ENCODE assay signal across 8 cellular contexts in the genomic region with DNA sequence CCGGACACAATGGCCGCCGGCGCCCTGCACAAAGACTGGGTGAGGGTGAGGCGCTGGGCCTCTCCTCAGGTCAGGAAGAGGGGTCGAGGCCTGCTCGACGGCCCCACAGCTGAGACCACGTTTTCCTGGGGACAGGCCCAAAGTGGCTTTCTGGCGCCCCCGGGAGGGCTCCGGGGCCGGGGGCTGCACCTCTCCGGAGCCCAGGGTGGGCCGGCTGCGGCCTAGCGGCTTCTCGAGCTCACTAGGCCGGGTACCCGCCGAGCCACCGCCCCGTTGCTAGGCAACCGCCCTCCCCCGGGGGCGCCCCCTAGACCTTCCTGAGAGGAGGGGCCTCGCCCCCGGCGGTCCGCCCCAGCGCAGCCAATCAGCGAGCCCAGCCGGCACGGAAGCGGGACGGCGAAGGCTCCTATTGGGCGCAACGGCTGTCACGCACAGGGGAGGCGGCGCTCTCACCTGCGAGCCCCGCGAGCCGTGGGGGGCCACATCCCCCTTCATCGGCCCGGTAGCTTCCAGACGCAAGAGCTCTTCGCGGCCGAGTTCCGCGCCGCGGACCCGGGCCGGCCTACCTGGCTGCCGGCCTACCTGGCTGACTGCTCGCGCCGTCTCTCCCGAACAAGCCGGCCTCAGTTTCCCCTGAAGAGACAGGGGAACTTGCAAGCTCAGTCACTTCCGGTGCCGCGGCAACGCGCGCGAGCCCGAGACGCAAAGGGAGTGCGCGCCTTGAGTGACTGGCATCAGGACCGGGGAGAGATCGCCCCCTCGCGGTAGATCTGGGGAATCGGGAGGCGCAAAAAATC. TPM values are rescaled to one million over a fixed set of nuclear protein-coding genes. Genes with fewer than 3 reads are reported as not detected.
DNase-seq lines count a peak whose midpoint lies in the region; ATAC-seq and TF ChIP-seq lines count a peak whose summit lies in the region.

No MANE protein-coding gene starts in this region.

- peaks cover 31% of the 10 kb centered on the region for H3K4me1 Mint-ChIP-seq in activated CD8-positive, alpha-beta T cell treated with anti-CD3 and anti-CD28 coated beads, Interleukin-2, amount 10 ng/mL, durations not matched to agents 7 days and 5 days (ENCODE audit: low read depth)
- peaks cover 34% of the 10 kb centered on the region for H3K4me1 Mint-ChIP-seq in memory B cell

- peak; percentile 93 for DNase-seq in COLO829 (ENCODE audit: low spot score)
- DNase-seq in HL-60 (ENCODE audit: low read depth in 1 of 2, low spot score in 1 of 2): peak; percentile 96 to 97
- DNase-seq in NCI-H82 treated with DMSO at 0.1 percent for 48 hours (lab: John Stamatoyannopoulos, UW; ENCODE audit: unreplicated experiment): peak; percentile 92
- DNase-seq in activated CD8-positive, alpha-beta T cell treated with anti-CD3 and anti-CD28 coated beads, Interleukin-2, amount 10 ng/mL, durations not matched to agents 7 days and 5 days: peak; percentile 99
- DNase-seq in memory B cell (ENCODE audit: low spot score in 2 of 2): peak; percentile 98 to 99
- peak; percentile 96 for DNase-seq in stimulated activated CD8-positive, alpha-beta memory T cell treated with anti-CD3 and anti-CD28 coated beads, Interleukin-12 subunit alpha, Interleukin-12 subunit beta, amount 100 ng/mL, for 1 hour (ENCODE audit: low read depth)

- H3K27me3 Mint-ChIP-seq in activated CD8-positive, alpha-beta T cell treated with anti-CD3 and anti-CD28 coated beads, Interleukin-2, amount 10 ng/mL, durations not matched to agents 7 days and 5 days (ENCODE audit: low read depth): no peaks in the 10 kb centered on the region
- no peaks in the 10 kb centered on the region for H3K27me3 Mint-ChIP-seq in memory B cell

- no peaks in the 10 kb centered on the region for H3K9me3 Mint-ChIP-seq in activated CD8-positive, alpha-beta T cell treated with anti-CD3 and anti-CD28 coated beads, Interleukin-2, amount 10 ng/mL, durations not matched to agents 7 days and 5 days (ENCODE audit: insufficient read depth)
- H3K9me3 Mint-ChIP-seq in memory B cell: no peaks in the 10 kb centered on the region

- peak overlapping the region; percentile 87 for H3K4me3 ChIP-seq in HL-60 (replicated peaks; ENCODE audit: insufficient read depth, low read length)
- peak overlapping the region; percentile 61 for H3K4me3 ChIP-seq in ectodermal cell (ENCODE audit: insufficient read depth, low read depth, low read length)

- peaks cover 23% of the 10 kb centered on the region for H3K4me1 ChIP-seq in ectodermal cell (ENCODE audit: control insufficient read depth, insufficient read depth, low read length)

- peaks cover 43% of the 10 kb centered on the region for H3K36me3 Mint-ChIP-seq in activated CD8-positive, alpha-beta T cell treated with anti-CD3 and anti-CD28 coated beads, Interleukin-2, amount 10 ng/mL, durations not matched to agents 7 days and 5 days (ENCODE audit: low read depth)
- H3K36me3 Mint-ChIP-seq in memory B cell: peaks cover 1% of the 10 kb centered on the region

- peaks cover 6% of the 10 kb centered on the region for H3K36me3 ChIP-seq in ectodermal cell (ENCODE audit: control insufficient read depth, insufficient read depth, low read length)

- ATAC-seq in GM19463 (IDR thresholded peaks at IDR 0.05; ENCODE audit: unreplicated experiment): peak; percentile 84
- peak; percentile 92 for ATAC-seq in activated CD8-positive, alpha-beta T cell treated with anti-CD3 and anti-CD28 coated beads, Interleukin-2, amount 10 ng/mL, durations not matched to agents 7 days and 5 days
- ATAC-seq in memory B cell (ENCODE audit: low read depth): peak; percentile 89

- TF ChIP-seq CTCF in HL-60 (IDR thresholded peaks at IDR 0.05; ENCODE audit: insufficient read depth, low read length): peak; percentile 85

- no peaks in the 10 kb centered on the region for H3K9me3 ChIP-seq in ectodermal cell (ENCODE audit: control insufficient read depth, low read length)

- POLR2A ChIA-PET in activated CD8-positive, alpha-beta T cell treated with anti-CD3 and anti-CD28 coated beads, Interleukin-2, amount 10 ng/mL, durations not matched to agents 7 days and 5 days (lab: Charles Lee): interaction anchor here (0.8 to 11.5 kb wide), 19 partner anchors 9 to 181 kb away, joined by 3 to 193 read pairs (median 7); partner anchors contain the start of gene TPX2

- H3K27me3 ChIP-seq in HL-60 (ENCODE audit: insufficient read depth, poor library complexity, severe bottlenecking) (no peaks in the 10 kb centered on the region), ectodermal cell (ENCODE audit: control insufficient read depth, insufficient read depth, low read length, poor library complexity, severe bottlenecking) (no peaks in the 10 kb centered on the region)

- WGBS in ectodermal cell, 2 experiments: 0% methylated on average over 81 of the region's 81 CpGs

- peak overlapping the region; percentile 94 for H3K27ac Mint-ChIP-seq in activated CD8-positive, alpha-beta T cell treated with anti-CD3 and anti-CD28 coated beads, Interleukin-2, amount 10 ng/mL, durations not matched to agents 7 days and 5 days
- peak overlapping the region; percentile 97 for H3K27ac Mint-ChIP-seq in memory B cell

- peak overlapping the region; percentile 90 for H3K4me3 Mint-ChIP-seq in activated CD8-positive, alpha-beta T cell treated with anti-CD3 and anti-CD28 coated beads, Interleukin-2, amount 10 ng/mL, durations not matched to agents 7 days and 5 days
- peak overlapping the region; percentile 96 for H3K4me3 Mint-ChIP-seq in memory B cell

- peak overlapping the region; percentile 96 for H3K27ac ChIP-seq in HL-60 (replicated peaks)
- peak overlapping the region; percentile 96 for H3K27ac ChIP-seq in ectodermal cell (ENCODE audit: insufficient read depth, low read depth, low read length, poor library complexity, severe bottlenecking)

- CTCF ChIA-PET in activated CD8-positive, alpha-beta T cell treated with anti-CD3 and anti-CD28 coated beads, Interleukin-2, amount 10 ng/mL, durations not matched to agents 7 days and 5 days (lab: Charles Lee): interaction anchor here (0.6 to 10.9 kb wide), 51 partner anchors 10 to 227 kb away, joined by 3 to 677 read pairs (median 7); partner anchors contain the start of genes ID1 and TPX2

RNA-seq across cellular contexts. Expression of gene BCL2L1, which starts 0.8 kb away (rescaled TPM):
- total RNA-seq in activated CD8-positive, alpha-beta T cell treated with anti-CD3 and anti-CD28 coated beads, Interleukin-2, amount 10 ng/mL, durations not matched to agents 7 days and 5 days: 10 to 100 TPM; 71.4 to 73.0 TPM
- polyA plus RNA-seq in ectodermal cell (2013, experiment 1 of 4): 63.5 TPM
- polyA plus RNA-seq in ectodermal cell (2013, experiment 2 of 4): 72.1 TPM
- 42.4 TPM for polyA plus RNA-seq in ectodermal cell (2013, experiment 3 of 4)
- 45.8 TPM for polyA plus RNA-seq in ectodermal cell (2013, experiment 4 of 4)

RNA-seq across cellular contexts. Expression of gene TPX2, which starts 15.6 kb away (rescaled TPM):
- 100 to 1,000 TPM; 172 to 174 TPM for total RNA-seq in activated CD8-positive, alpha-beta T cell treated with anti-CD3 and anti-CD28 coated beads, Interleukin-2, amount 10 ng/mL, durations not matched to agents 7 days and 5 days
- 123 TPM for polyA plus RNA-seq in ectodermal cell (2013, experiment 1 of 4)
- 108 TPM for polyA plus RNA-seq in ectodermal cell (2013, experiment 2 of 4)
- 120 TPM for polyA plus RNA-seq in ectodermal cell (2013, experiment 3 of 4)
- 121 TPM for polyA plus RNA-seq in ectodermal cell (2013, experiment 4 of 4)

Comparison
In these comparisons a context has a peak if more than half of its experiments do, and no peak if none do; other contexts are left out.
1. Peak in every context shown above with its lines: DNase-seq, ATAC-seq, H3K4me3 ChIP-seq and H3K27ac ChIP-seq.